ENCODE assay signal across 6 cellular contexts in the genomic region with DNA sequence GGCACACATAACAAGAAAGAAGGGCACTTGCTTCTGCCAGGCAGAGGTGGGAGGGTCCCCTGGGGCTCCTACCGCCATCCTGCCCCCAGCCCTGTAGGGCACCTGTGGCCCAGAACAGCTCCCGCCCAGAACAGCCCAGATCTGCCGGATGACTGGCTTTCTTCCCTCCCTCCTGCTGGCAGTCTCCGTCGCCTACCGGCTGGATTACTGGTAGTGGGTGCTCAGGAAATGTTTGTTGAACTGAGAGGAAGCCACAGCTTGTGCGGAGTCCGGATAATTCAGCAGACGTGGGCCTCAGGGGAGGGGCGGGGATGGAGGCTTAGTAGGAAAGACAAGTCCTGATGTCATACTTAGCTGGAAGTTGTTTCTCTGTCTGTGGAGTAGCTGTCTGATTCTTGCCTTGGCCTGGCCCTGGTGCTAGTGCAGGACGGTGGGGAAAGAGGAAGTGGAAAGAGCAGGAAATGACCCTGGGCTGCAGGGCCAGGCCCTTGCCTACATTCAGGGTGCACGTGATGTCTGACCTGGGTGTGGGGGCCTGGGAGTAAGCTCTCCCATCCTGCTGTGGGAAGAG.
DNase-seq lines count a peak whose midpoint lies in the region; ATAC-seq lines count a peak whose summit lies in the region.

No MANE protein-coding gene starts in this region.

- no peak for ATAC-seq in GM18520 (IDR thresholded peaks at IDR 0.05; ENCODE audit: unreplicated experiment)

- H3K27me3 ChIP-seq in muscle layer of colon (ENCODE audit: control insufficient read depth in 1 of 2, insufficient read depth in 2 of 2, low read length in 2 of 2), result no peaks in the 10 kb centered on the region

- H3K9ac ChIP-seq in muscle layer of colon (ENCODE audit: low read length), result peak overlapping the region; percentile 51

- H3K27ac ChIP-seq in muscle layer of colon (ENCODE audit: low read depth, low read length), result peak overlapping the region; percentile 95

- peak; percentile 35 for DNase-seq in NAMALWA (ENCODE audit: low spot score)
- DNase-seq in astrocyte of the hippocampus (ENCODE audit: low read depth, low spot score), result peak; percentile 63
- no peak for DNase-seq in NCI-H1105 (lab: John Stamatoyannopoulos, UW)
- no peak for DNase-seq in NCI-H1105 treated with DMSO at 0.1 percent for 48 hours (lab: John Stamatoyannopoulos, UW)

- H3K4me1 ChIP-seq in muscle layer of colon (ENCODE audit: insufficient read depth, low read length), result peaks cover 94% of the 10 kb centered on the region

- H3K4me3 ChIP-seq in muscle layer of colon (ENCODE audit: low read depth in 1 of 2, low read length in 2 of 2), result no peak overlapping the region

- peaks cover 26% of the 10 kb centered on the region for H3K36me3 ChIP-seq in muscle layer of colon (ENCODE audit: insufficient read depth, low read length)

- no peaks in the 10 kb centered on the region for H3K9me3 ChIP-seq in muscle layer of colon (ENCODE audit: low read length)

Comparison
In these comparisons a context has a peak if more than half of its experiments do, and no peak if none do; other contexts are left out.
1. DNase-seq: peak in NAMALWA (single experiment) and astrocyte of the hippocampus (single experiment); none in NCI-H1105 (single experiment) and NCI-H1105 treated with DMSO at 0.1 percent for 48 hours (single experiment).